Comparison of ENCODE assay signal across 8 cellular contexts in the genomic region with DNA sequence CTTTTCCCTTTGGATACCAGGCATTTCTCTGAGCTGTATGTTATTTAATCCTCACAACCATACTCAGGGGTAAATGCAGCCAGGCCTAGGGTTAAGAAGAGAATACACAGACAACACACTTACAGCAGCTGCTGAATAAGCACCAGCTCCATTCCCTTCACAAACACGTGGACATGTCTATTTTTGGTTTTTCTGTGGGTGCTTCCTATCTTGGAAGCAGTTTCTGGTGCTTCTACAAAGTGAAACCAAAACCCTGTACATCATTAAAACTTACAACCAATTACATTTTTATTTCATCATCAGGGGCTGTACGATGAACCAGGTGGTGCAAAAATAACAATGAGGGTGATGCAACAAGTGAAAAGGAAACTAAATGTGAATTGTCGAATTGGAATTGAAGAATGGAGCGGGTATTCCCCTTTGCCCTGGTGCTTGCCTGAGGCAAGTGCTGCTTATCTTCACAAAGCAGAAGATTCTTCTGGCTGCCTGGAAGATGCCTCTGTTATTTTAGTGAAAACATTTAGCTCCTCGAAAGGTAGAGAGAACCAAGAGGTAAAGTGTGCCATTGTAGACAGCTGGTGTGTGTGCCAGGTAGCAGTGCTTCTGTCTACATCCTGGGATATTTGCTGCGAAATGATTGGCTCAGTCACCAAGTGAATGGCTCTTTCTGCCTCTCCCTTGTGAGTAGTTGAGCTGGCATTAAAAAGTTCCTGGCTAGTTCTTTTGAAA. TPM values are rescaled to one million over a fixed set of nuclear protein-coding genes. Genes with fewer than 3 reads are reported as not detected.
DNase-seq lines count a peak whose midpoint lies in the region; ATAC-seq and TF ChIP-seq lines count a peak whose summit lies in the region.

No MANE protein-coding gene starts in this region.

- no peak for TF ChIP-seq POLR2A in sigmoid colon (IDR thresholded peaks at IDR 0.05)

- H3K4me1 ChIP-seq in DND-41 (ENCODE audit: insufficient read depth, low read length), result peaks cover 46% of the 10 kb centered on the region
- peaks cover 0 to 20% (median 12%) of the 10 kb centered on the region in 4 donors for H3K4me1 ChIP-seq in sigmoid colon

- H3K36me3 ChIP-seq in DND-41 (ENCODE audit: insufficient read depth, low read length) (no peaks in the 10 kb centered on the region), sigmoid colon (no peaks in the 10 kb centered on the region)

- H3K27me3 ChIP-seq in DND-41 (ENCODE audit: insufficient read depth, low read length, poor library complexity) (no peaks in the 10 kb centered on the region), sigmoid colon (no peaks in the 10 kb centered on the region)

- peak overlapping the region; percentile 88 for H2AFZ ChIP-seq in DND-41 (ENCODE audit: low read depth, low read length)

- intact Hi-C loops in sigmoid colon (cut with DNase I), result loop anchor here (5.0 to 10.0 kb wide), 2 partner anchors 112 to 474 kb away; a partner anchor contains a TSS

- H3K9ac ChIP-seq in DND-41 (ENCODE audit: low read depth, low read length), result peak overlapping the region; percentile 54

- TF ChIP-seq CTCF in DND-41 (IDR thresholded peaks at IDR 0.05; ENCODE audit: borderline replicate concordance, extremely low read depth, low read length, poor library complexity, severe bottlenecking) (no peak), GM20000 (IDR thresholded peaks at IDR 0.05; ENCODE audit: extremely low read depth, missing control alignments) (no peak), sigmoid colon (IDR thresholded peaks at IDR 0.05) (no peak)

- no peaks in the 10 kb centered on the region for H4K20me1 ChIP-seq in DND-41 (ENCODE audit: insufficient read depth, low read length)

- no peak for TF ChIP-seq EP300 in sigmoid colon (IDR thresholded peaks at IDR 0.05)

- DNase-seq in DND-41, result peak; percentile 59
- DNase-seq in GM20000 (ENCODE audit: low spot score), result peak; percentile 47
- peak; percentile 44 for DNase-seq in activated CD4-positive, alpha-beta T cell treated with anti-CD3 and anti-CD28 coated beads for 48 hours
- DNase-seq in fibroblast of peridontal ligament (ENCODE audit: extremely low read depth), result peak; percentile 75
- no peak for DNase-seq in sigmoid colon
- DNase-seq in NCI-H2081 treated with DMSO at 0.1 percent for 48 hours (lab: John Stamatoyannopoulos, UW), result no peak
- DNase-seq in SKM-1 (lab: John Stamatoyannopoulos, UW; ENCODE audit: unreplicated experiment), result no peak

- H3K79me2 ChIP-seq in DND-41 (ENCODE audit: insufficient read depth, low read length), result no peaks in the 10 kb centered on the region; the same call in 1 of the 2 replicates

- H3K4me2 ChIP-seq in DND-41 (ENCODE audit: insufficient read depth, low read length), result peak overlapping the region; percentile 77

- 31 to 36% methylated on average over 6 of the region's 6 CpGs for WGBS in sigmoid colon, 2 donors

- H3K27ac ChIP-seq in DND-41 (ENCODE audit: low read length) (peak overlapping the region; percentile 87), sigmoid colon (peak overlapping the region; percentile 70 to 84 (median 78))

- H3K4me3 ChIP-seq in DND-41 (ENCODE audit: low read depth in 1 of 2, low read length in 2 of 2) (peak overlapping the region; percentile 15 to 57; a peak in 3 of 4 replicates), sigmoid colon (peak overlapping the region; percentile 11 to 42 (median 32))

- H3K9me3 ChIP-seq in DND-41 (ENCODE audit: insufficient read depth, low read length, severe bottlenecking), result no peaks in the 10 kb centered on the region
- H3K9me3 ChIP-seq in sigmoid colon, result no peaks in the 10 kb centered on the region

- ATAC-seq in DND-41 (ENCODE audit: insufficient read depth, low read depth) (peak; percentile 84), HG03575 (IDR thresholded peaks at IDR 0.05; ENCODE audit: extremely low read depth, insufficient number of reproducible peaks, low FRiP score, unreplicated experiment) (peak; percentile 41)

RNA-seq across cellular contexts. Expression of a gene that starts 18.6 kb away (rescaled TPM):
- total RNA-seq in sigmoid colon, result not detected
- polyA plus RNA-seq in sigmoid colon, result under 1 TPM in 1 of 3 donors, not detected in 2; 0.20 TPM

RNA-seq across cellular contexts. Expression of a gene that starts 45.3 kb away (rescaled TPM):
- total RNA-seq in sigmoid colon, result not detected
- polyA plus RNA-seq in sigmoid colon, result not detected

Comparison
In these comparisons a context has a peak if more than half of its experiments do, and no peak if none do; other contexts are left out.
1. DNase-seq: peak in DND-41 (single experiment), GM20000 (single experiment), activated CD4-positive, alpha-beta T cell treated with anti-CD3 and anti-CD28 coated beads for 48 hours (single experiment) and fibroblast of peridontal ligament (single experiment); none in sigmoid colon (single experiment), NCI-H2081 treated with DMSO at 0.1 percent for 48 hours (single experiment) and SKM-1 (single experiment).